8 cellular contexts compared by ENCODE assay signal in genomic region chr10:103772096-103772845, GRCh38.
DNase-seq lines count a peak whose midpoint lies in the region; ATAC-seq and TF ChIP-seq lines count a peak whose summit lies in the region.

No MANE protein-coding gene starts in this region.

- ATAC-seq in GM18909 (IDR thresholded peaks at IDR 0.05; ENCODE audit: poor library complexity, unreplicated experiment) (peak; percentile 75), HG03159 (IDR thresholded peaks at IDR 0.05; ENCODE audit: unreplicated experiment) (peak; percentile 63), Panc1 (peak; percentile 89), gastroesophageal sphincter (peak; percentile 95), upper lobe of right lung (peak; percentile 85)

- H3K27me3 Mint-ChIP-seq in osteocyte (ENCODE audit: unreplicated experiment), result peaks cover 3% of the 10 kb centered on the region

- no peaks in the 10 kb centered on the region for H3K27me3 ChIP-seq in Panc1 (ENCODE audit: control insufficient read depth, insufficient read depth, low read length)
- no peaks in the 10 kb centered on the region for H3K27me3 ChIP-seq in gastroesophageal sphincter
- H3K27me3 ChIP-seq in upper lobe of right lung, result no peaks in the 10 kb centered on the region

- H3K4me1 Mint-ChIP-seq in osteocyte (ENCODE audit: unreplicated experiment), result peaks cover 18% of the 10 kb centered on the region

- no peaks in the 10 kb centered on the region for H3K36me3 ChIP-seq in Panc1 (ENCODE audit: control insufficient read depth, insufficient read depth, low read length)
- H3K36me3 ChIP-seq in gastroesophageal sphincter, result no peaks in the 10 kb centered on the region
- H3K36me3 ChIP-seq in upper lobe of right lung, result no peaks in the 10 kb centered on the region

- peak overlapping the region; percentile 50 to 70 for H3K4me3 ChIP-seq in Panc1 (ENCODE audit: low read depth in 2 of 2, low read length in 2 of 2)
- peak overlapping the region; percentile 26 to 53 for H3K4me3 ChIP-seq in gastroesophageal sphincter
- peak overlapping the region; percentile 45 for H3K4me3 ChIP-seq in upper lobe of right lung

- TF ChIP-seq CTCF in Panc1 (IDR thresholded peaks at IDR 0.05) (no peak), gastroesophageal sphincter (IDR thresholded peaks at IDR 0.05) (peak in 1 of 4 experiments; percentile 13), osteocyte (IDR thresholded peaks at IDR 0.05) (no peak), upper lobe of right lung (IDR thresholded peaks at IDR 0.05) (no peak)

- no TSS peak for BruUV-seq in Panc1 (replicated peaks; lab: Mats Ljungman, UMichigan)

- CTCF ChIA-PET in Panc1 (lab: Charles Lee), result interaction anchor here (1.0 kb wide), 1 partner anchor 31 kb away, joined by 3 read pairs; no protein-coding TSS in a partner anchor

- DNase-seq in AG08396 (ENCODE audit: low spot score) (peak; percentile 93), Panc1 (ENCODE audit: low read depth, low spot score) (no peak), osteocyte (ENCODE audit: extremely low spot score, unreplicated experiment) (peak; percentile 88), upper lobe of right lung (peak; percentile 81)
- peak; percentile 63 for DNase-seq in activated naive CD4-positive, alpha-beta T cell treated with Interleukin-2 at 50 U/mL for 16 hours

- intact Hi-C loops in Panc1 (cut with micrococcal nuclease; ENCODE audit: unreplicated experiment), result no loop called here
- intact Hi-C loops in upper lobe of right lung (cut with DNase I), result no loop called here

- H3K36me3 Mint-ChIP-seq in osteocyte (ENCODE audit: unreplicated experiment), result no peaks in the 10 kb centered on the region

- WGBS in gastroesophageal sphincter (ENCODE audit: low coverage in 1 of 2), 2 donors, result 0 to 16% methylated on average over 7 to 12 of the region's 28 CpGs

- in situ Hi-C loops in Panc1 (cut with HindIII; ENCODE audit: low pct_unique_long_range_greater_than_20kb, low sequenced_read_pairs), result no loop called here

- H3K4me3 Mint-ChIP-seq in osteocyte (ENCODE audit: unreplicated experiment), result peak overlapping the region; percentile 72

- TF ChIP-seq POLR2A in gastroesophageal sphincter (IDR thresholded peaks at IDR 0.05), result no peak

- H3K27ac ChIP-seq in Panc1 (ENCODE audit: low read length), result peak overlapping the region; percentile 64
- peak overlapping the region; percentile 24 to 87 (median 84) for H3K27ac ChIP-seq in gastroesophageal sphincter
- H3K27ac ChIP-seq in upper lobe of right lung, result peak overlapping the region; percentile 71

- peak overlapping the region; percentile 87 for H3K27ac Mint-ChIP-seq in osteocyte (ENCODE audit: unreplicated experiment)

- H3K9me3 Mint-ChIP-seq in osteocyte (ENCODE audit: unreplicated experiment), result peaks cover 7% of the 10 kb centered on the region

- TF ChIP-seq EP300 in gastroesophageal sphincter (IDR thresholded peaks at IDR 0.05), result no peak

- H3K4me1 ChIP-seq in Panc1 (ENCODE audit: control insufficient read depth, insufficient read depth, low read length) (peaks cover 12% of the 10 kb centered on the region; the same call in 1 of the 2 replicates), gastroesophageal sphincter (peaks cover 0 to 30% (median 12%) of the 10 kb centered on the region in 3 donors), upper lobe of right lung (peaks cover 13% of the 10 kb centered on the region)

- POLR2A ChIA-PET in Panc1 (lab: Charles Lee), result no interaction called here

- H3K9me3 ChIP-seq in Panc1 (ENCODE audit: control insufficient read depth, insufficient read depth, low read depth, low read length), result no peaks in the 10 kb centered on the region
- H3K9me3 ChIP-seq in gastroesophageal sphincter, result no peaks in the 10 kb centered on the region
- no peaks in the 10 kb centered on the region for H3K9me3 ChIP-seq in upper lobe of right lung
